ENCODE assay signal across 1 cellular context in the genomic region with DNA sequence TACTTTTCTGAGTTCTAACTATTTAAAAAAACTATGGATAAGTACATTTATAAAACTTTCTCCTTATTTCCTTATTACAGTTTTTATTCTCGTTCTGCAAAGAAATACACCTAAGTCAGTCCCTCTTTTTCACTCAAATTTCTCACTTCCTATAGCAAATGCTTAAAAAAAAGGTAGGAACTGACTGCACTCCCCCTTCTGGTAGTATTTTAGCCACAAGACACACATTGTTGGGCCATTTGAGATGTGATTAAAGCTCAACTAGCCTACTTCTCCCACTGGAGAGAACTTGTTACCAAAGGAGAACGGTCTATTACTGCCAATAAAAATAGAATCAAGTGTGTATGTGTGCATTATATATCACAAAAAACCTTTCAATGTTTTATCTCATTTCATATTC.
TF ChIP-seq lines count a peak whose summit lies in the region.

No MANE protein-coding gene starts in this region.

TF ChIP-seq in GM23338, 12 proteins besides CTCF, POLR2A, EP300 and RAD21 (continued from another document):
- TF ChIP-seq, protein P1, sequence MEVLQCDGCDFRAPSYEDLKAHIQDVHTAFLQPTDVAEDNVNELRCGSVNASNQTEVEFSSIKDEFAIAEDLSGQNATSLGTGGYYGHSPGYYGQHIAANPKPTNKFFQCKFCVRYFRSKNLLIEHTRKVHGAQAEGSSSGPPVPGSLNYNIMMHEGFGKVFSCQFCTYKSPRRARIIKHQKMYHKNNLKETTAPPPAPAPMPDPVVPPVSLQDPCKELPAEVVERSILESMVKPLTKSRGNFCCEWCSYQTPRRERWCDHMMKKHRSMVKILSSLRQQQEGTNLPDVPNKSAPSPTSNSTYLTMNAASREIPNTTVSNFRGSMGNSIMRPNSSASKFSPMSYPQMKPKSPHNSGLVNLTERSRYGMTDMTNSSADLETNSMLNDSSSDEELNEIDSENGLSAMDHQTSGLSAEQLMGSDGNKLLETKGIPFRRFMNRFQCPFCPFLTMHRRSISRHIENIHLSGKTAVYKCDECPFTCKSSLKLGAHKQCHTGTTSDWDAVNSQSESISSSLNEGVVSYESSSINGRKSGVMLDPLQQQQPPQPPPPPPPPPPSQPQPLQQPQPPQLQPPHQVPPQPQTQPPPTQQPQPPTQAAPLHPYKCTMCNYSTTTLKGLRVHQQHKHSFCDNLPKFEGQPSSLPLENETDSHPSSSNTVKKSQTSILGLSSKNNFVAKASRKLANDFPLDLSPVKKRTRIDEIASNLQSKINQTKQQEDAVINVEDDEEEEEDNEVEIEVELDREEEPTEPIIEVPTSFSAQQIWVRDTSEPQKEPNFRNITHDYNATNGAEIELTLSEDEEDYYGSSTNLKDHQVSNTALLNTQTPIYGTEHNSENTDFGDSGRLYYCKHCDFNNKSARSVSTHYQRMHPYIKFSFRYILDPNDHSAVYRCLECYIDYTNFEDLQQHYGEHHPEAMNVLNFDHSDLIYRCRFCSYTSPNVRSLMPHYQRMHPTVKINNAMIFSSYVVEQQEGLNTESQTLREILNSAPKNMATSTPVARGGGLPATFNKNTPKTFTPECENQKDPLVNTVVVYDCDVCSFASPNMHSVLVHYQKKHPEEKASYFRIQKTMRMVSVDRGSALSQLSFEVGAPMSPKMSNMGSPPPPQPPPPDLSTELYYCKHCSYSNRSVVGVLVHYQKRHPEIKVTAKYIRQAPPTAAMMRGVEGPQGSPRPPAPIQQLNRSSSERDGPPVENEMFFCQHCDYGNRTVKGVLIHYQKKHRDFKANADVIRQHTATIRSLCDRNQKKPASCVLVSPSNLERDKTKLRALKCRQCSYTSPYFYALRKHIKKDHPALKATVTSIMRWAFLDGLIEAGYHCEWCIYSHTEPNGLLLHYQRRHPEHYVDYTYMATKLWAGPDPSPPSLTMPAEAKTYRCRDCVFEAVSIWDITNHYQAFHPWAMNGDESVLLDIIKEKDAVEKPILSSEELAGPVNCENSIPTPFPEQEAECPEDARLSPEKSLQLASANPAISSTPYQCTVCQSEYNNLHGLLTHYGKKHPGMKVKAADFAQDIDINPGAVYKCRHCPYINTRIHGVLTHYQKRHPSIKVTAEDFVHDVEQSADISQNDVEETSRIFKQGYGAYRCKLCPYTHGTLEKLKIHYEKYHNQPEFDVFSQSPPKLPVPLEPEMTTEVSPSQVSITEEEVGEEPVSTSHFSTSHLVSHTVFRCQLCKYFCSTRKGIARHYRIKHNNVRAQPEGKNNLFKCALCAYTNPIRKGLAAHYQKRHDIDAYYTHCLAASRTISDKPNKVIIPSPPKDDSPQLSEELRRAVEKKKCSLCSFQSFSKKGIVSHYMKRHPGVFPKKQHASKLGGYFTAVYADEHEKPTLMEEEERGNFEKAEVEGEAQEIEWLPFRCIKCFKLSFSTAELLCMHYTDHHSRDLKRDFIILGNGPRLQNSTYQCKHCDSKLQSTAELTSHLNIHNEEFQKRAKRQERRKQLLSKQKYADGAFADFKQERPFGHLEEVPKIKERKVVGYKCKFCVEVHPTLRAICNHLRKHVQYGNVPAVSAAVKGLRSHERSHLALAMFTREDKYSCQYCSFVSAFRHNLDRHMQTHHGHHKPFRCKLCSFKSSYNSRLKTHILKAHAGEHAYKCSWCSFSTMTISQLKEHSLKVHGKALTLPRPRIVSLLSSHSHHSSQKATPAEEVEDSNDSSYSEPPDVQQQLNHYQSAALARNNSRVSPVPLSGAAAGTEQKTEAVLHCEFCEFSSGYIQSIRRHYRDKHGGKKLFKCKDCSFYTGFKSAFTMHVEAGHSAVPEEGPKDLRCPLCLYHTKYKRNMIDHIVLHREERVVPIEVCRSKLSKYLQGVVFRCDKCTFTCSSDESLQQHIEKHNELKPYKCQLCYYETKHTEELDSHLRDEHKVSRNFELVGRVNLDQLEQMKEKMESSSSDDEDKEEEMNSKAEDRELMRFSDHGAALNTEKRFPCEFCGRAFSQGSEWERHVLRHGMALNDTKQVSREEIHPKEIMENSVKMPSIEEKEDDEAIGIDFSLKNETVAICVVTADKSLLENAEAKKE (CRISPR knock-in tag; IDR thresholded peaks at IDR 0.05) = no peak
- TF ChIP-seq, protein P2, sequence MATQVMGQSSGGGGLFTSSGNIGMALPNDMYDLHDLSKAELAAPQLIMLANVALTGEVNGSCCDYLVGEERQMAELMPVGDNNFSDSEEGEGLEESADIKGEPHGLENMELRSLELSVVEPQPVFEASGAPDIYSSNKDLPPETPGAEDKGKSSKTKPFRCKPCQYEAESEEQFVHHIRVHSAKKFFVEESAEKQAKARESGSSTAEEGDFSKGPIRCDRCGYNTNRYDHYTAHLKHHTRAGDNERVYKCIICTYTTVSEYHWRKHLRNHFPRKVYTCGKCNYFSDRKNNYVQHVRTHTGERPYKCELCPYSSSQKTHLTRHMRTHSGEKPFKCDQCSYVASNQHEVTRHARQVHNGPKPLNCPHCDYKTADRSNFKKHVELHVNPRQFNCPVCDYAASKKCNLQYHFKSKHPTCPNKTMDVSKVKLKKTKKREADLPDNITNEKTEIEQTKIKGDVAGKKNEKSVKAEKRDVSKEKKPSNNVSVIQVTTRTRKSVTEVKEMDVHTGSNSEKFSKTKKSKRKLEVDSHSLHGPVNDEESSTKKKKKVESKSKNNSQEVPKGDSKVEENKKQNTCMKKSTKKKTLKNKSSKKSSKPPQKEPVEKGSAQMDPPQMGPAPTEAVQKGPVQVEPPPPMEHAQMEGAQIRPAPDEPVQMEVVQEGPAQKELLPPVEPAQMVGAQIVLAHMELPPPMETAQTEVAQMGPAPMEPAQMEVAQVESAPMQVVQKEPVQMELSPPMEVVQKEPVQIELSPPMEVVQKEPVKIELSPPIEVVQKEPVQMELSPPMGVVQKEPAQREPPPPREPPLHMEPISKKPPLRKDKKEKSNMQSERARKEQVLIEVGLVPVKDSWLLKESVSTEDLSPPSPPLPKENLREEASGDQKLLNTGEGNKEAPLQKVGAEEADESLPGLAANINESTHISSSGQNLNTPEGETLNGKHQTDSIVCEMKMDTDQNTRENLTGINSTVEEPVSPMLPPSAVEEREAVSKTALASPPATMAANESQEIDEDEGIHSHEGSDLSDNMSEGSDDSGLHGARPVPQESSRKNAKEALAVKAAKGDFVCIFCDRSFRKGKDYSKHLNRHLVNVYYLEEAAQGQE (IDR thresholded peaks at IDR 0.05; ENCODE audit: unreplicated experiment) = no peak
- TF ChIP-seq ZNF114 (CRISPR knock-in tag; IDR thresholded peaks at IDR 0.05) = no peak
- TF ChIP-seq EZH2phosphoT487 (IDR thresholded peaks at IDR 0.05; ENCODE audit: unreplicated experiment) = no peak
- TF ChIP-seq POLR2AphosphoS5 (IDR thresholded peaks at IDR 0.05; ENCODE audit: low read depth) = no peak
- TF ChIP-seq ETS1 (IDR thresholded peaks at IDR 0.05) = no peak
- no peak for TF ChIP-seq CREB1 (CRISPR knock-in tag; IDR thresholded peaks at IDR 0.05; ENCODE audit: low read depth)
